1 cellular context compared by ENCODE assay signal in the genomic region with DNA sequence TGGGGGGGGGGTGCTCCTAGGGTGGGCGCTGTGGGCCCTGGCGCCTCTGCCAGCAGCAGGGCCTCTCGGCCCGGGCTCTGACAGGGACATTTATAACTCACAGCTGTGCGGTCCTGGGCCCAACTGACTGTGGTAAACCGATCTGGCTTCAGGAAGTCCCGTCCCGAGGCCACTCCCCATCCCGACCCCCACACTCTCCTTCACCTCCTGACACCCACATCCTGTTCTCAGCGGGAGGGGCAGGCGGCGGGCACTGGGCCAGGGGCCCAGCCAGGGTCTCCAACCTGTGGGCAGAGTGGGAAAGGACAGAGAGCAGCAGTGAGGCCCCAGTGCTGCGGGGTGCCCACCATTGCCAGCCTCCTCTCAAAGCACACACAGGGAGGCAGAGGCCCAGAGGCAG.
TF ChIP-seq lines count a peak whose summit lies in the region.

No MANE protein-coding gene starts in this region.

TF ChIP-seq in HepG2, 621 proteins besides CTCF, POLR2A, EP300 and RAD21:
- TF ChIP-seq ZNF687 (CRISPR knock-in tag; IDR thresholded peaks at IDR 0.05) = peak; percentile 22; the same call in 1 of the 2 replicates
- no peak for TF ChIP-seq U2AF1 (optimal IDR thresholded peaks at IDR 0.05; ENCODE audit: low read depth, low read length)
